In genomic region chr14:35459779-35460178, GRCh38 we compare ENCODE assay signal across 29 cellular contexts.
"Had no signal": no experiment of that assay in that cellular context is flagged by ENCODE, and none has a peak within 500 bp of the region (broad histone marks: within the 10 kb centered on the region; RNA-seq: fewer than 3 reads in every experiment).

No MANE protein-coding gene starts in this region.

- H3K4me3 ChIP-seq: stomach, suprapubic skin, testis, thoracic aorta, thyroid gland, tibial artery, tibial nerve, transverse colon, upper lobe of left lung, upper lobe of right lung, uterus, vagina had no signal

- H3K4me1 Mint-ChIP-seq: stimulated activated effector memory CD8-positive, alpha-beta T cell treated with anti-CD3 and anti-CD28 coated beads, Interleukin-12 subunit alpha, Interleukin-12 subunit beta, amount 100 ng/mL, for 72 hours; stimulated activated memory B cell treated with anti-CD40 and anti-IgM and Interleukin-4, amounts not matched to agents 10 μg/mL and 1 μg/mL and 100 μg/mL, for 72 hours; stimulated activated naive B cell treated with anti-CD40 and anti-IgM and Interleukin-4, amounts not matched to agents 10 μg/mL and 1 μg/mL and 100 μg/mL, for 72 hours; stimulated activated naive CD8-positive, alpha-beta T cell treated with anti-CD3 and anti-CD28 coated beads, Interleukin-15, amount 100 ng/mL, for 72 hours had no signal

- H3K27me3 Mint-ChIP-seq: stimulated activated naive CD8-positive, alpha-beta T cell treated with anti-CD3 and anti-CD28 coated beads, Interleukin-15, amount 100 ng/mL, for 72 hours had no signal

- ATAC-seq: stimulated activated effector memory CD8-positive, alpha-beta T cell treated with anti-CD3 and anti-CD28 coated beads, Interleukin-12 subunit alpha, Interleukin-12 subunit beta, amount 100 ng/mL, for 72 hours; stimulated activated memory B cell treated with anti-CD40 and anti-IgM and Interleukin-4, amounts not matched to agents 10 μg/mL and 1 μg/mL and 100 μg/mL, for 72 hours; stimulated activated naive B cell treated with anti-CD40 and anti-IgM and Interleukin-4, amounts not matched to agents 10 μg/mL and 1 μg/mL and 100 μg/mL, for 72 hours; stimulated activated naive CD8-positive, alpha-beta T cell treated with anti-CD3 and anti-CD28 coated beads, Interleukin-15, amount 100 ng/mL, for 72 hours; stimulated activated naive CD8-positive, alpha-beta T cell treated with anti-CD3 and anti-CD28 coated beads, Interleukin-15, Interleukin-2, amounts not matched to agents 100 U/mL and 50 U/mL, for 24 hours; upper lobe of right lung had no signal

- DNase-seq: stimulated activated CD4-positive, alpha-beta T cell treated with anti-CD3 and anti-CD28 coated beads, Interleukin-2, amount 100 ng/mL, for 48 hours; stimulated activated CD4-positive, alpha-beta T cell treated with anti-CD3 and anti-CD28 coated beads, Interleukin-4, amount 100 ng/mL, for 1 hour; stimulated activated CD4-positive, alpha-beta T cell treated with anti-CD3 and anti-CD28 coated beads, Interleukin-4, amount 100 ng/mL, for 24 hours; stimulated activated CD4-positive, alpha-beta T cell treated with anti-CD3 and anti-CD28 coated beads, Interleukin-4, amount 100 ng/mL, for 4 hours; stimulated activated CD8-positive, alpha-beta memory T cell treated with anti-CD3 and anti-CD28 coated beads, Interleukin-4, amount 100 ng/mL, for 48 hours; stimulated activated naive B cell treated with anti-CD40 and anti-IgM and Interleukin-4, amounts not matched to agents 10 μg/mL and 1 μg/mL and 100 μg/mL, for 72 hours; stimulated activated naive CD4-positive, alpha-beta T cell; stimulated activated naive CD4-positive, alpha-beta T cell treated with Interleukin-2 at 50 U/mL for 16 hours; stimulated activated naive CD8-positive, alpha-beta T cell treated with anti-CD3 and anti-CD28 coated beads, Interleukin-15, amount 100 ng/mL, for 72 hours; stimulated activated naive CD8-positive, alpha-beta T cell treated with anti-CD3 and anti-CD28 coated beads, Interleukin-15, Interleukin-2, amounts not matched to agents 100 U/mL and 50 U/mL, for 24 hours; stomach; substantia nigra; testis; thyroid gland; tibial artery; transverse colon; trophoblast cell; upper lobe of left lung; upper lobe of right lung; uterus had no signal

- H3K27me3 ChIP-seq: stomach, suprapubic skin, testis, thyroid gland, tibial artery, tibial nerve, transverse colon, upper lobe of left lung, upper lobe of right lung, uterus, vagina had no signal

- H3K4me3 Mint-ChIP-seq: stimulated activated effector memory CD8-positive, alpha-beta T cell treated with anti-CD3 and anti-CD28 coated beads, Interleukin-12 subunit alpha, Interleukin-12 subunit beta, amount 100 ng/mL, for 72 hours; stimulated activated memory B cell treated with anti-CD40 and anti-IgM and Interleukin-4, amounts not matched to agents 10 μg/mL and 1 μg/mL and 100 μg/mL, for 72 hours; stimulated activated naive B cell treated with anti-CD40 and anti-IgM and Interleukin-4, amounts not matched to agents 10 μg/mL and 1 μg/mL and 100 μg/mL, for 72 hours; stimulated activated naive CD8-positive, alpha-beta T cell treated with anti-CD3 and anti-CD28 coated beads, Interleukin-15, amount 100 ng/mL, for 72 hours; stimulated activated naive CD8-positive, alpha-beta T cell treated with anti-CD3 and anti-CD28 coated beads, Interleukin-15, Interleukin-2, amounts not matched to agents 100 ng/mL and 50 ng/mL, for 24 hours; type B pancreatic cell had no signal

- H3K9me3 Mint-ChIP-seq: type B pancreatic cell had no signal

- H3K27ac ChIP-seq: stomach, suprapubic skin, testis, thoracic aorta, thyroid gland, tibial artery, tibial nerve, transverse colon, upper lobe of left lung, upper lobe of right lung, uterus, vagina had no signal

- H3K36me3 ChIP-seq: stomach, suprapubic skin, thoracic aorta, thyroid gland, tibial artery, tibial nerve, transverse colon, upper lobe of left lung, upper lobe of right lung, uterus, vagina had no signal

- H3K27ac Mint-ChIP-seq: stimulated activated effector memory CD8-positive, alpha-beta T cell treated with anti-CD3 and anti-CD28 coated beads, Interleukin-12 subunit alpha, Interleukin-12 subunit beta, amount 100 ng/mL, for 72 hours; stimulated activated memory B cell treated with anti-CD40 and anti-IgM and Interleukin-4, amounts not matched to agents 10 μg/mL and 1 μg/mL and 100 μg/mL, for 72 hours; stimulated activated naive B cell treated with anti-CD40 and anti-IgM and Interleukin-4, amounts not matched to agents 10 μg/mL and 1 μg/mL and 100 μg/mL, for 72 hours; stimulated activated naive CD8-positive, alpha-beta T cell treated with anti-CD3 and anti-CD28 coated beads, Interleukin-15, amount 100 ng/mL, for 72 hours; stimulated activated naive CD8-positive, alpha-beta T cell treated with anti-CD3 and anti-CD28 coated beads, Interleukin-15, Interleukin-2, amounts not matched to agents 100 ng/mL and 50 ng/mL, for 24 hours; type B pancreatic cell had no signal

- H3K9me3 ChIP-seq: testis, thyroid gland had no signal

- H3K4me1 ChIP-seq: stomach, suprapubic skin, testis, thyroid gland, tibial artery, tibial nerve, transverse colon, upper lobe of left lung, upper lobe of right lung, uterus, vagina had no signal

- H3K36me3 Mint-ChIP-seq: stimulated activated effector memory CD8-positive, alpha-beta T cell treated with anti-CD3 and anti-CD28 coated beads, Interleukin-12 subunit alpha, Interleukin-12 subunit beta, amount 100 ng/mL, for 72 hours; stimulated activated memory B cell treated with anti-CD40 and anti-IgM and Interleukin-4, amounts not matched to agents 10 μg/mL and 1 μg/mL and 100 μg/mL, for 72 hours; type B pancreatic cell had no signal

- FAIRE-seq: urothelium cell line had no signal
